In genomic region chr16:84177740-84178070, GRCh38 we compare ENCODE assay signal across 8 cellular contexts. TPM values are rescaled to one million over a fixed set of nuclear protein-coding genes. Genes with fewer than 3 reads are reported as not detected.
A peak's percentile ranks its signal among the peaks of the same experiment; 100 is the strongest.
DNase-seq lines count a peak whose midpoint lies in the region; ATAC-seq, FAIRE-seq and TF ChIP-seq lines count a peak whose summit lies in the region.

No MANE protein-coding gene starts in this region.

- H2AFZ ChIP-seq in endothelial cell of umbilical vein (ENCODE audit: low read depth, low read length), result no peak overlapping the region

- H3K36me3 ChIP-seq in NT2/D1 (ENCODE audit: insufficient read depth, insufficient read length, low read length) (peaks cover 53% of the 10 kb centered on the region), endothelial cell of umbilical vein (ENCODE audit: control insufficient read depth in 2 of 2, extremely low read depth in 1 of 2, insufficient read depth in 2 of 2, low read length in 2 of 2) (peaks cover 6 to 35% of the 10 kb centered on the region in 2 experiments)

- H3K27ac ChIP-seq in 22Rv1 (peak overlapping the region; percentile 65), endothelial cell of umbilical vein (ENCODE audit: insufficient read depth, low read depth, low read length) (no peak overlapping the region)

- dilution Hi-C loops in endothelial cell of umbilical vein (cut with MboI; ENCODE audit: extremely low pct_ligation_motif_present, low sequenced_read_pairs), result no loop called here

- intact Hi-C loops in endothelial cell of umbilical vein (cut with micrococcal nuclease), result loop anchor here (1.0 to 5.0 kb wide), 2 partner anchors 9 to 210 kb away; partner anchors contain the start of gene NECAB2

- CTCF ChIA-PET in endothelial cell of umbilical vein (lab: Charles Lee), result interaction anchor here (1.5 to 3.1 kb wide), 4 partner anchors 9 to 93 kb away, joined by 8 to 18 read pairs (median 10); partner anchors contain the start of gene TAF1C

- no peak for ATAC-seq in HG02763 (IDR thresholded peaks at IDR 0.05; ENCODE audit: unreplicated experiment)
- no peak for ATAC-seq in HG03469 (IDR thresholded peaks at IDR 0.05; ENCODE audit: unreplicated experiment)
- no peak for ATAC-seq in GM21423 (IDR thresholded peaks at IDR 0.05; ENCODE audit: unreplicated experiment)
- no peak for ATAC-seq in HG03045 (IDR thresholded peaks at IDR 0.05; ENCODE audit: unreplicated experiment)

- no peak overlapping the region for H3K4me2 ChIP-seq in endothelial cell of umbilical vein (ENCODE audit: insufficient read depth, low read length)

- DNase-seq in NT2/D1 (ENCODE audit: low read depth, low spot score) (no peak), endothelial cell of umbilical vein (ENCODE audit: low read depth, low spot score) (no peak), non-pigmented ciliary epithelial cell (ENCODE audit: low read depth) (peak; percentile 47)

- POLR2A ChIA-PET in endothelial cell of umbilical vein (lab: Charles Lee), result no interaction called here

- BruUV-seq in endothelial cell of umbilical vein (replicated peaks; lab: Mats Ljungman, UMichigan), result no TSS peak

- H3K9me1 ChIP-seq in endothelial cell of umbilical vein (replicated peaks; ENCODE audit: control insufficient read depth, extremely low read depth, insufficient read depth, low read length), result no peaks in the 10 kb centered on the region

- peaks cover 24% of the 10 kb centered on the region for H3K4me1 ChIP-seq in NT2/D1 (ENCODE audit: insufficient read depth, insufficient read length)
- peaks cover 18% of the 10 kb centered on the region for H3K4me1 ChIP-seq in endothelial cell of umbilical vein (ENCODE audit: control insufficient read depth, extremely low read depth, insufficient read depth, low read length)

- no peaks in the 10 kb centered on the region for H4K20me1 ChIP-seq in endothelial cell of umbilical vein (replicated peaks; ENCODE audit: control insufficient read depth, extremely low read depth, insufficient read depth, low read length)

- H3K4me3 ChIP-seq in NT2/D1 (ENCODE audit: insufficient read length, low read depth) (no peak overlapping the region), endothelial cell of umbilical vein (replicated peaks in 1 of 3; ENCODE audit: insufficient read depth in 1 of 3, low read depth in 1 of 3, low read length in 3 of 3) (no peak overlapping the region)

- TF ChIP-seq POLR2A in endothelial cell of umbilical vein (IDR thresholded peaks at IDR 0.05; ENCODE audit: low read depth, low read length), result no peak

- no peaks in the 10 kb centered on the region for H3K79me2 ChIP-seq in endothelial cell of umbilical vein (ENCODE audit: control insufficient read depth, insufficient read depth, low read length)

- H3K27me3 ChIP-seq in NT2/D1 (ENCODE audit: insufficient read depth, insufficient read length) (no peaks in the 10 kb centered on the region), endothelial cell of umbilical vein (ENCODE audit: control insufficient read depth in 2 of 2, insufficient read depth in 2 of 2, low read length in 2 of 2) (no peaks in the 10 kb centered on the region)

- H3K9ac ChIP-seq in NT2/D1 (ENCODE audit: insufficient read length, low read depth) (peak overlapping the region; percentile 4), endothelial cell of umbilical vein (replicated peaks; ENCODE audit: extremely low read depth, insufficient read depth, low read length) (no peak overlapping the region)

- H3K9me3 ChIP-seq in NT2/D1 (ENCODE audit: insufficient read depth, low read length), result no peaks in the 10 kb centered on the region
- no peaks in the 10 kb centered on the region for H3K9me3 ChIP-seq in endothelial cell of umbilical vein (replicated peaks; ENCODE audit: control insufficient read depth, insufficient read depth, low read length)

- TF ChIP-seq CTCF in 22Rv1 (IDR thresholded peaks at IDR 0.05) (no peak), endothelial cell of umbilical vein (IDR thresholded peaks at IDR 0.05; ENCODE audit: extremely low read depth in 1 of 2, insufficient read depth in 1 of 2, low read depth in 1 of 2, low read length in 2 of 2) (no peak)

- no peak for FAIRE-seq in endothelial cell of umbilical vein (lab: Jason Lieb, UNC)

TF ChIP-seq in endothelial cell of umbilical vein, 7 proteins besides CTCF, POLR2A, EP300 and RAD21:
- peak; percentile 28 for TF ChIP-seq FOS (IDR thresholded peaks at IDR 0.05; ENCODE audit: borderline replicate concordance, insufficient read depth, low read length)
- TF ChIP-seq MYC (IDR thresholded peaks at IDR 0.05; ENCODE audit: low read depth, low read length), result no peak

RNA-seq across cellular contexts. Expression of gene TAF1C, which starts 9.2 kb away (rescaled TPM):
- total RNA-seq in endothelial cell of umbilical vein, result 57.2 and 62.3 TPM in 2 replicates
- 74.2 and 77.6 TPM in 2 replicates for polyA plus RNA-seq in endothelial cell of umbilical vein
- 18.6 and 28.5 TPM in 2 replicates for polyA plus RNA-seq in endothelial cell of umbilical vein (2011; cell fraction: cytosol; rRNA removed)
- polyA plus RNA-seq in endothelial cell of umbilical vein (2011; cell fraction: nucleus; rRNA removed), result 396 and 440 TPM in 2 replicates
- polyA plus RNA-seq in endothelial cell of umbilical vein (2012), result 48.3 and 61.5 TPM in 2 replicates
- polyA minus RNA-seq in endothelial cell of umbilical vein, result 42.9 and 60.9 TPM in 2 replicates
- polyA minus RNA-seq in endothelial cell of umbilical vein (2011; cell fraction: cytosol; rRNA and poly(A)+ RNA removed), result 10.4 TPM
- polyA minus RNA-seq in endothelial cell of umbilical vein (2011; cell fraction: nucleus; rRNA and poly(A)+ RNA removed), result 81.4 and 105 TPM in 2 replicates

RNA-seq across cellular contexts. Expression of gene ADAD2, which starts 13.3 kb away (rescaled TPM):
- not detected in 2 replicates for total RNA-seq in endothelial cell of umbilical vein
- 0.04 and 0.10 TPM in 2 replicates for polyA plus RNA-seq in endothelial cell of umbilical vein
- polyA plus RNA-seq in endothelial cell of umbilical vein (2011; cell fraction: cytosol; rRNA removed), result not detected in 2 replicates
- 0.22 and 0.51 TPM in 2 replicates for polyA plus RNA-seq in endothelial cell of umbilical vein (2011; cell fraction: nucleus; rRNA removed)
- 0.31 TPM in 1 of 2 replicates, not detected in the other for polyA plus RNA-seq in endothelial cell of umbilical vein (2012)
- polyA minus RNA-seq in endothelial cell of umbilical vein, result 0.12 TPM in 1 of 2 replicates, not detected in the other
- not detected for polyA minus RNA-seq in endothelial cell of umbilical vein (2011; cell fraction: cytosol; rRNA and poly(A)+ RNA removed)
- polyA minus RNA-seq in endothelial cell of umbilical vein (2011; cell fraction: nucleus; rRNA and poly(A)+ RNA removed), result not detected in 2 replicates

RNA-seq across cellular contexts. Expression of gene DNAAF1, which starts 32.6 kb away (rescaled TPM):
- total RNA-seq in endothelial cell of umbilical vein, result not detected in 2 replicates
- polyA plus RNA-seq in endothelial cell of umbilical vein, result 0.01 TPM in 1 of 2 replicates, not detected in the other
- 0.08 TPM in 1 of 2 replicates, not detected in the other for polyA plus RNA-seq in endothelial cell of umbilical vein (2011; cell fraction: cytosol; rRNA removed)
- polyA plus RNA-seq in endothelial cell of umbilical vein (2011; cell fraction: nucleus; rRNA removed), result 0.20 and 0.29 TPM in 2 replicates
- 0.40 and 0.87 TPM in 2 replicates for polyA plus RNA-seq in endothelial cell of umbilical vein (2012)
- not detected in 2 replicates for polyA minus RNA-seq in endothelial cell of umbilical vein
- polyA minus RNA-seq in endothelial cell of umbilical vein (2011; cell fraction: cytosol; rRNA and poly(A)+ RNA removed), result not detected
- polyA minus RNA-seq in endothelial cell of umbilical vein (2011; cell fraction: nucleus; rRNA and poly(A)+ RNA removed), result not detected in 2 replicates

RNA-seq across cellular contexts. Expression of gene HSDL1, which starts 32.7 kb away (rescaled TPM):
- 26.1 and 27.9 TPM in 2 replicates for total RNA-seq in endothelial cell of umbilical vein
- polyA plus RNA-seq in endothelial cell of umbilical vein, result 15.7 and 19.9 TPM in 2 replicates
- 13.7 and 17.3 TPM in 2 replicates for polyA plus RNA-seq in endothelial cell of umbilical vein (2011; cell fraction: cytosol; rRNA removed)
- polyA plus RNA-seq in endothelial cell of umbilical vein (2011; cell fraction: nucleus; rRNA removed), result 35.9 and 46.6 TPM in 2 replicates
- 27.0 and 29.3 TPM in 2 replicates for polyA plus RNA-seq in endothelial cell of umbilical vein (2012)
- 26.8 and 34.5 TPM in 2 replicates for polyA minus RNA-seq in endothelial cell of umbilical vein
- 9.4 TPM for polyA minus RNA-seq in endothelial cell of umbilical vein (2011; cell fraction: cytosol; rRNA and poly(A)+ RNA removed)
- 15.0 and 18.7 TPM in 2 replicates for polyA minus RNA-seq in endothelial cell of umbilical vein (2011; cell fraction: nucleus; rRNA and poly(A)+ RNA removed)
